Comparison of ENCODE assay signal across 1 cellular context in genomic region chrX:71619193-71619592, GRCh38.
TF ChIP-seq lines count a peak whose summit lies in the region.

No MANE protein-coding gene starts in this region.

TF ChIP-seq in GM23338, 12 proteins besides CTCF, POLR2A, EP300 and RAD21 (continued from another document):
- TF ChIP-seq ZNF462 (CRISPR knock-in tag; IDR thresholded peaks at IDR 0.05) (no peak), CREB1 (CRISPR knock-in tag; IDR thresholded peaks at IDR 0.05; ENCODE audit: low read depth) (no peak), NANOG (IDR thresholded peaks at IDR 0.05; ENCODE audit: borderline replicate concordance) (no peak), ZNF114 (CRISPR knock-in tag; IDR thresholded peaks at IDR 0.05) (no peak), REST (IDR thresholded peaks at IDR 0.05; ENCODE audit: unreplicated experiment) (no peak), JUNB (IDR thresholded peaks at IDR 0.05; ENCODE audit: unreplicated experiment) (no peak), EZH2phosphoT487 (IDR thresholded peaks at IDR 0.05; ENCODE audit: unreplicated experiment) (no peak), EZH2 (IDR thresholded peaks at IDR 0.05; ENCODE audit: low read depth, unreplicated experiment) (no peak), STAT1 (IDR thresholded peaks at IDR 0.05; ENCODE audit: unreplicated experiment) (no peak)
- TF ChIP-seq, protein P1, sequence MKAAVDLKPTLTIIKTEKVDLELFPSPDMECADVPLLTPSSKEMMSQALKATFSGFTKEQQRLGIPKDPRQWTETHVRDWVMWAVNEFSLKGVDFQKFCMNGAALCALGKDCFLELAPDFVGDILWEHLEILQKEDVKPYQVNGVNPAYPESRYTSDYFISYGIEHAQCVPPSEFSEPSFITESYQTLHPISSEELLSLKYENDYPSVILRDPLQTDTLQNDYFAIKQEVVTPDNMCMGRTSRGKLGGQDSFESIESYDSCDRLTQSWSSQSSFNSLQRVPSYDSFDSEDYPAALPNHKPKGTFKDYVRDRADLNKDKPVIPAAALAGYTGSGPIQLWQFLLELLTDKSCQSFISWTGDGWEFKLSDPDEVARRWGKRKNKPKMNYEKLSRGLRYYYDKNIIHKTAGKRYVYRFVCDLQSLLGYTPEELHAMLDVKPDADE (IDR thresholded peaks at IDR 0.05), result no peak
